In genomic region chr1:17671314-17671705, GRCh38 we compare ENCODE assay signal across 1 cellular context.
TF ChIP-seq lines count a peak whose summit lies in the region.

No MANE protein-coding gene starts in this region.

TF ChIP-seq in SK-N-SH, 30 proteins besides CTCF, POLR2A, EP300 and RAD21 (continued from another document):
- TF ChIP-seq ZBTB33 (IDR thresholded peaks at IDR 0.05; ENCODE audit: borderline replicate concordance, low read depth) (no peak), YY1 (IDR thresholded peaks at IDR 0.05; ENCODE audit: low read depth) (no peak), PBX3 (IDR thresholded peaks at IDR 0.05) (no peak)
